ENCODE assay signal across 14 cellular contexts in the genomic region with DNA sequence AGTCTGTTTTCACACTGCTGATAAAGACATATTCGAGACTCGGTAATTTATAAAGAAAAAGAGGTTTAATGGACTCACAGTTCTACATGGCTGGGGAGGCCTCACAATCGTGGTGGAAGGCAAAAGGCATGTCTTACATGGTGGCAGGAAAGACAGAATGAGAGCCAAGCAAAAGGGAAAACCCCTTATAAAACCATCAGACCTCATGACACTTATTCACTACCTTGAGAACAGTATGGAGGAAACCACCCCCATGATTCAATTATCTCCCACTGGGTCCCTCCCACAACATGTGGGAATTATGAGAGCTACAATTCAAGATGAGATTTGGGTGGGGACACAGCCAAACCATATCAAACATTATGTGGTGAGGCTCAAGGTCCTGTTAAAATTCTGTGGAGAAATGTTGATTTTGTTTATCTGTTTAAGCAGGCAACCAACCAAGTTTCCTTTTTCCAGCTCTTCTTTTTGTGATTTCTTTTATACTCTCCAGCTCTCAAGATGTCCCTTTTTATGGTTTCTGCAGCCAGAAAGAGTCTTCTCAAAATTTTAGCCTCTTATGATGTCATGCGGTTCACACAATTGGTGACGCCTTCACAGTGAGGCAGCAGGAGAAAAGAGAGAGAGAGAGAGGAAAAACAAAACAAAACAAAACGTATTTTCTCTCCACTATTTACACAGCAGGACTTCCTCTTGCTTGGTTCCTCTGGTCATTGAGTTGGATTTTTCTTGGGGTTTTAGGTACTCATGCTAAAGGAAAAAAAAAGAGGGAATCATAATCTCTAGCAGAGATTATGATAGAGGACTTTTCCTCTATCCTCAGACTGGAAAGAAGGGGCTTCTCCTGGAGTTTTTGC. TPM values are rescaled to one million over a fixed set of nuclear protein-coding genes. Genes with fewer than 3 reads are reported as not detected.
DNase-seq lines count a peak whose midpoint lies in the region; ATAC-seq and TF ChIP-seq lines count a peak whose summit lies in the region.
"Had no signal": no experiment of that assay in that cellular context is flagged by ENCODE, and none has a peak within 500 bp of the region (broad histone marks: within the 10 kb centered on the region; RNA-seq: fewer than 3 reads in every experiment).

No MANE protein-coding gene starts in this region.

- ATAC-seq in GM23338, result no peak
- ATAC-seq in WTC11, result no peak
- no peak for ATAC-seq in GM21526 (IDR thresholded peaks at IDR 0.05; ENCODE audit: low FRiP score, unreplicated experiment)

- no peak overlapping the region for H3K4me3 ChIP-seq in GM23338
- H3K4me3 ChIP-seq in thyroid gland (replicated peaks in 1 of 3), result no peak overlapping the region

- H3K27me3 ChIP-seq in GM23338 (ENCODE audit: insufficient read depth) (no peaks in the 10 kb centered on the region), thyroid gland (no peaks in the 10 kb centered on the region)

- intact Hi-C loops in thyroid gland (cut with DNase I), result no loop called here

- H3K27me3 Mint-ChIP-seq in GM23338 (ENCODE audit: insufficient read depth, low read depth, poor library complexity) (peaks cover 3% of the 10 kb centered on the region), WTC11 (ENCODE audit: low read depth) (no peaks in the 10 kb centered on the region), endothelial cell (ENCODE audit: unreplicated experiment) (peaks cover 3% of the 10 kb centered on the region), neural crest cell (ENCODE audit: low read depth) (no peaks in the 10 kb centered on the region)

- peak overlapping the region; percentile 38; the same call in 1 of the 2 replicates for H3K27ac Mint-ChIP-seq in GM23338
- peak overlapping the region; percentile 60 for H3K27ac Mint-ChIP-seq in WTC11
- H3K27ac Mint-ChIP-seq in endothelial cell (ENCODE audit: unreplicated experiment), result peak overlapping the region; percentile 11
- peak overlapping the region; percentile 41 for H3K27ac Mint-ChIP-seq in neural crest cell (ENCODE audit: unreplicated experiment)

- H3K36me3 Mint-ChIP-seq in GM23338 (ENCODE audit: low read depth) (peaks cover 16% of the 10 kb centered on the region; the same call in 2 of the 3 replicates), WTC11 (peaks cover 7% of the 10 kb centered on the region), endothelial cell (ENCODE audit: low read depth, unreplicated experiment) (peaks cover 5% of the 10 kb centered on the region), neural crest cell (ENCODE audit: low read depth) (peaks cover 17% of the 10 kb centered on the region)

- H3K4me3 Mint-ChIP-seq in GM23338 (no peak overlapping the region), WTC11 (no peak overlapping the region), endothelial cell (ENCODE audit: unreplicated experiment) (no peak overlapping the region), neural crest cell (no peak overlapping the region)

- CTCF ChIA-PET in WTC11 (lab: Charles Lee), result no interaction called here

- 0 out of 2 replicates have a peak, but pooled peaks cover 3% of the 10 kb centered on the region for H4K20me1 ChIP-seq in GM23338 (replicated peaks; ENCODE audit: insufficient read depth)

- POLR2A ChIA-PET in WTC11 (lab: Charles Lee), result no interaction called here

- H3K4me1 ChIP-seq in GM23338 (ENCODE audit: insufficient read depth), result peaks cover 8% of the 10 kb centered on the region; the same call in 1 of the 2 replicates
- no peaks in the 10 kb centered on the region for H3K4me1 ChIP-seq in thyroid gland

- H3K9me2 ChIP-seq in GM23338 (ENCODE audit: insufficient read depth), result no peaks in the 10 kb centered on the region

- 83 to 86% methylated on average over 6 of the region's 6 CpGs for WGBS in thyroid gland, 2 donors

- DNase-seq in GM23338 (ENCODE audit: low spot score) (no peak), WTC11 (ENCODE audit: low spot score) (no peak), endothelial cell (ENCODE audit: low spot score) (no peak), neural crest cell (ENCODE audit: low read depth, low spot score) (no peak), medulla oblongata (ENCODE audit: extremely low spot score) (no peak), thyroid gland (no peak)
- DNase-seq: NCI-H1092; NCI-H2081 treated with DMSO at 0.1 percent for 48 hours; NCI-H2227 treated with DMSO at 0.1 percent for 48 hours; NCI-H526 treated with DMSO at 0.1 percent for 48 hours; NK-92 treated with Interleukin-12 subunit alpha and Interleukin-12 subunit beta, amount 100 ng/mL, for 24 hours; SHP77 had no signal

- no peak for TF ChIP-seq CTCF in GM23338 (conservative IDR thresholded peaks at IDR 0.05; ENCODE audit: low read depth in 2 of 2)
- no peak for TF ChIP-seq CTCF in WTC11 (IDR thresholded peaks at IDR 0.05)
- TF ChIP-seq CTCF in endothelial cell (IDR thresholded peaks at IDR 0.05; ENCODE audit: unreplicated experiment), result no peak
- TF ChIP-seq CTCF in neural crest cell (conservative IDR thresholded peaks at IDR 0.05), result no peak
- TF ChIP-seq CTCF in thyroid gland (IDR thresholded peaks at IDR 0.05), result no peak

- H3K9me3 ChIP-seq in thyroid gland, result no peaks in the 10 kb centered on the region

- H3K9me3 Mint-ChIP-seq in GM23338 (peaks cover 3% of the 10 kb centered on the region; the same call in 1 of the 3 replicates), WTC11 (peaks cover 15% of the 10 kb centered on the region), endothelial cell (ENCODE audit: unreplicated experiment) (no peaks in the 10 kb centered on the region), neural crest cell (peaks cover 10% of the 10 kb centered on the region)

- no peaks in the 10 kb centered on the region for H3F3A ChIP-seq in GM23338 (replicated peaks; ENCODE audit: low read depth)

- no peaks in the 10 kb centered on the region for H3K36me3 ChIP-seq in GM23338 (ENCODE audit: insufficient read depth)
- no peaks in the 10 kb centered on the region for H3K36me3 ChIP-seq in thyroid gland

- H3K4me1 Mint-ChIP-seq in GM23338 (peaks cover 7% of the 10 kb centered on the region), WTC11 (peaks cover 19% of the 10 kb centered on the region), endothelial cell (ENCODE audit: unreplicated experiment) (peaks cover 10% of the 10 kb centered on the region), neural crest cell (no peaks in the 10 kb centered on the region)

- H3K79me2 ChIP-seq in GM23338 (replicated peaks; ENCODE audit: insufficient read depth), result no peaks in the 10 kb centered on the region; the same call in none of the 2 replicates

- no peak overlapping the region for H3K4me2 ChIP-seq in GM23338

- no peak overlapping the region for H2AFZ ChIP-seq in GM23338

- H3K27ac ChIP-seq in GM23338 (ENCODE audit: low read depth) (no peak overlapping the region; the same call in none of the 2 replicates), thyroid gland (no peak overlapping the region)
- H3K27ac ChIP-seq: C4-2B had no signal

- no peak for TF ChIP-seq POLR2A in thyroid gland (IDR thresholded peaks at IDR 0.05)

TF ChIP-seq in GM23338, 12 proteins besides CTCF, POLR2A, EP300 and RAD21 (continues in another document):
- no peak for TF ChIP-seq EZH2 (IDR thresholded peaks at IDR 0.05; ENCODE audit: low read depth, unreplicated experiment)
- no peak for TF ChIP-seq JUNB (IDR thresholded peaks at IDR 0.05; ENCODE audit: unreplicated experiment)

TF ChIP-seq in WTC11, 78 proteins besides CTCF, POLR2A, EP300 and RAD21:
- TF ChIP-seq FOXK1 (CRISPR knock-in tag; IDR thresholded peaks at IDR 0.05) (no peak), ZNF219 (CRISPR knock-in tag; IDR thresholded peaks at IDR 0.05; ENCODE audit: borderline replicate concordance) (no peak), PRRX2 (CRISPR knock-in tag; IDR thresholded peaks at IDR 0.05) (no peak), KAT7 (CRISPR knock-in tag; IDR thresholded peaks at IDR 0.05; ENCODE audit: borderline replicate concordance) (no peak), NFE2L1 (CRISPR knock-in tag; IDR thresholded peaks at IDR 0.05) (no peak)
- TF ChIP-seq, protein P1, sequence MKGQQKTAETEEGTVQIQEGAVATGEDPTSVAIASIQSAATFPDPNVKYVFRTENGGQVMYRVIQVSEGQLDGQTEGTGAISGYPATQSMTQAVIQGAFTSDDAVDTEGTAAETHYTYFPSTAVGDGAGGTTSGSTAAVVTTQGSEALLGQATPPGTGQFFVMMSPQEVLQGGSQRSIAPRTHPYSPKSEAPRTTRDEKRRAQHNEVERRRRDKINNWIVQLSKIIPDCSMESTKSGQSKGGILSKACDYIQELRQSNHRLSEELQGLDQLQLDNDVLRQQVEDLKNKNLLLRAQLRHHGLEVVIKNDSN (CRISPR knock-in tag; IDR thresholded peaks at IDR 0.05), result no peak
- TF ChIP-seq, protein P2, sequence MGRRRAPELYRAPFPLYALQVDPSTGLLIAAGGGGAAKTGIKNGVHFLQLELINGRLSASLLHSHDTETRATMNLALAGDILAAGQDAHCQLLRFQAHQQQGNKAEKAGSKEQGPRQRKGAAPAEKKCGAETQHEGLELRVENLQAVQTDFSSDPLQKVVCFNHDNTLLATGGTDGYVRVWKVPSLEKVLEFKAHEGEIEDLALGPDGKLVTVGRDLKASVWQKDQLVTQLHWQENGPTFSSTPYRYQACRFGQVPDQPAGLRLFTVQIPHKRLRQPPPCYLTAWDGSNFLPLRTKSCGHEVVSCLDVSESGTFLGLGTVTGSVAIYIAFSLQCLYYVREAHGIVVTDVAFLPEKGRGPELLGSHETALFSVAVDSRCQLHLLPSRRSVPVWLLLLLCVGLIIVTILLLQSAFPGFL (CRISPR knock-in tag; IDR thresholded peaks at IDR 0.05; ENCODE audit: borderline replicate concordance), result no peak

RNA-seq across cellular contexts. Expression of a gene that starts 18.0 kb away (rescaled TPM):
- total RNA-seq in GM23338 (2014; rRNA removed; shearing (Covaris generic)), result 65.2 and 68.7 TPM in 2 replicates
- 84.7 and 88.4 TPM in 2 replicates for polyA plus RNA-seq in GM23338 (2016; fragmentation: Nextera tagmentation; extraction: Ambion mirVana)
- total RNA-seq in WTC11 (2021) (38.8 to 44.0 TPM (median 39.3 TPM) in 3 replicates), endothelial cell (ENCODE audit: unreplicated experiment) (17.5 TPM), neural crest cell (21.4 and 22.9 TPM in 2 replicates), thyroid gland (100 to 1,000 TPM in 1 of 4 donors, 10 to 100 TPM in 3; 57.8 to 101 (median 77.0) TPM)
